In the genomic region with DNA sequence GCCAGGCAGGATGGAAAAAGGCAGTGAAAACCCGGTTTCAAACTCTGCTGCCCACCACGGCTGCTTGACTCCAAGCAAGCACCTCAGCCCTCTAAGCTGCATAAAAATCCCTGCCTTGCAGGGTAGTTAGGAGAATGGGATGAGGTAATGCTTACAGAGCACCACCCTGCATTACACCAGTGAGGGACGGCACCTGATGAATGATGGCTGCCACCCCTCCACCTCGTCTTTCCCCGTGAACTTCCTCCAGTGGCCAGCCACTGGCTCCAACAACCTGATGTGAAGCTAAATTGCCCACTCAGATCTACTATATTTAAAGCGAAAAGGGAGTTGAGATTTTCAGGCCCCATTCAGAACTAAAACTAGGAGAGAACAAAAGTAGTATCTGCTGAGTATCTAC, we compare ENCODE assay signal across 1 cellular context.
TF ChIP-seq lines count a peak whose summit lies in the region.

No MANE protein-coding gene starts in this region.

TF ChIP-seq in WTC11, 78 proteins besides CTCF, POLR2A, EP300 and RAD21 (continued from another document):
- TF ChIP-seq, protein P1, sequence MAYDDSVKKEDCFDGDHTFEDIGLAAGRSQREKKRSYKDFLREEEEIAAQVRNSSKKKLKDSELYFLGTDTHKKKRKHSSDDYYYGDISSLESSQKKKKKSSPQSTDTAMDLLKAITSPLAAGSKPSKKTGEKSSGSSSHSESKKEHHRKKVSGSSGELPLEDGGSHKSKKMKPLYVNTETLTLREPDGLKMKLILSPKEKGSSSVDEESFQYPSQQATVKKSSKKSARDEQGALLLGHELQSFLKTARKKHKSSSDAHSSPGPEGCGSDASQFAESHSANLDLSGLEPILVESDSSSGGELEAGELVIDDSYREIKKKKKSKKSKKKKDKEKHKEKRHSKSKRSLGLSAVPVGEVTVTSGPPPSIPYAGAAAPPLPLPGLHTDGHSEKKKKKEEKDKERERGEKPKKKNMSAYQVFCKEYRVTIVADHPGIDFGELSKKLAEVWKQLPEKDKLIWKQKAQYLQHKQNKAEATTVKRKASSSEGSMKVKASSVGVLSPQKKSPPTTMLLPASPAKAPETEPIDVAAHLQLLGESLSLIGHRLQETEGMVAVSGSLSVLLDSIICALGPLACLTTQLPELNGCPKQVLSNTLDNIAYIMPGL (CRISPR knock-in tag; IDR thresholded peaks at IDR 0.05): no peak
- no peak for TF ChIP-seq ZNF416 (CRISPR knock-in tag; IDR thresholded peaks at IDR 0.05)
- no peak for TF ChIP-seq TCF7 (CRISPR knock-in tag; IDR thresholded peaks at IDR 0.05; ENCODE audit: low read depth)
- TF ChIP-seq NR3C1 (CRISPR knock-in tag; conservative IDR thresholded peaks at IDR 0.05; ENCODE audit: low read depth): no peak
- no peak for TF ChIP-seq RORB (CRISPR knock-in tag; IDR thresholded peaks at IDR 0.05)
TF ChIP-seq in WTC11: peak in this region for 0.
